Comparison of ENCODE assay signal across 12 cellular contexts in the genomic region with DNA sequence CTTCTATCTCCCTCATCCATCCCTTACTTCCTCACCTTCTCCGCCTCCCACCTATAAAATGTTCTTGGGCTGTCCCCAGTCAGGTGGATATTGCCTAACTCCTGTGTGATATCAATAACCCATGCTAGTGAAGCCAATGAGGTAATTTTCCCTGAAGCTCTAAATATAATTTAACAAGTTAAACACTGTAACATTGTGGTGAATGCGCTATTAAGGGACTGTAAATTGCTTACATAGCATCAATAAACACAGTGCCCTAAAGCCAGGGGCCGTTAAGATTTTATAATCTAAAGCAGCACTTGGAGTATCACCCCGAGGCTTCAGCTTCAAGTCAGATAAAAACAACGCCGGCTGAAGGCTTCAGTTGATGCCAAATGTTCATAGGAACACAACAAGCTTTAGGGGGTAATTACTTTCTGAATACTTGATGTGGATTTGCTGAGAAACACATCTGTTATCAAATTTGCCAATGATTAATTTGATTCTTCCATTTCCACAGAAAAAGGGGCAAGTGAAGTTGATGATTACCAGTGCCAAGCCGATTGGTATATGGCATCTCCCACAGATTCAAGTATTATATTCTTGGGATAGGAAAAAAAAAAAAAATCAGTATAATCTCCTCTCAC.
"Had no signal": no experiment of that assay in that cellular context is flagged by ENCODE, and none has a peak within 500 bp of the region (broad histone marks: within the 10 kb centered on the region; RNA-seq: fewer than 3 reads in every experiment).

No MANE protein-coding gene starts in this region.

- H3K36me3 ChIP-seq: colonic mucosa, tibial artery, WERI-Rb-1 had no signal

- H3K27ac Mint-ChIP-seq: activated CD4-positive, alpha-beta memory T cell treated with anti-CD3 and anti-CD28 coated beads, Interleukin-2, amount 10 ng/mL, durations not matched to agents 7 days and 5 days; activated CD4-positive, alpha-beta T cell treated with anti-CD3 and anti-CD28 coated beads for 36 hours; activated naive CD4-positive, alpha-beta T cell treated with anti-CD3 and anti-CD28 coated beads, Interleukin-2, amount 50 U/mL, for 72 hours; stimulated activated effector memory CD8-positive, alpha-beta T cell treated with anti-CD3 and anti-CD28 coated beads, Interleukin-12 subunit alpha, Interleukin-12 subunit beta, amount 100 ng/mL, for 72 hours had no signal

- H3K79me2 ChIP-seq: parathyroid adenoma had no signal

- DNase-seq: activated CD4-positive, alpha-beta memory T cell treated with anti-CD3 and anti-CD28 coated beads, Interleukin-2, amount 10 ng/mL, durations not matched to agents 7 days and 5 days; activated CD4-positive, alpha-beta T cell treated with anti-CD3 and anti-CD28 coated beads for 36 hours; activated effector memory CD4-positive, alpha-beta T cell treated with anti-CD3 and anti-CD28 coated beads, Interleukin-2, amount 50 U/mL, for 16 hours; activated T-cell treated with anti-CD3 and anti-CD28 coated beads, Interleukin-2, amount 50 U/mL, for 48 hours; caudate nucleus; colonic mucosa; retina; tibial artery; WERI-Rb-1 had no signal

- H3K27ac ChIP-seq: colonic mucosa, parathyroid adenoma, tibial artery, WERI-Rb-1 had no signal

- H3K4me1 ChIP-seq: colonic mucosa, parathyroid adenoma had no signal

- H3K9me3 Mint-ChIP-seq: stimulated activated effector memory CD8-positive, alpha-beta T cell treated with anti-CD3 and anti-CD28 coated beads, Interleukin-12 subunit alpha, Interleukin-12 subunit beta, amount 100 ng/mL, for 72 hours had no signal

- H3K27me3 ChIP-seq: colonic mucosa, tibial artery had no signal

- H3K36me3 Mint-ChIP-seq: stimulated activated effector memory CD8-positive, alpha-beta T cell treated with anti-CD3 and anti-CD28 coated beads, Interleukin-12 subunit alpha, Interleukin-12 subunit beta, amount 100 ng/mL, for 72 hours had no signal

- H2AFZ ChIP-seq: parathyroid adenoma had no signal

- H3K9me3 ChIP-seq: colonic mucosa, tibial artery had no signal

- H3K4me3 Mint-ChIP-seq: activated CD4-positive, alpha-beta memory T cell treated with anti-CD3 and anti-CD28 coated beads, Interleukin-2, amount 10 ng/mL, durations not matched to agents 7 days and 5 days; activated CD4-positive, alpha-beta T cell treated with anti-CD3 and anti-CD28 coated beads for 36 hours; stimulated activated effector memory CD8-positive, alpha-beta T cell treated with anti-CD3 and anti-CD28 coated beads, Interleukin-12 subunit alpha, Interleukin-12 subunit beta, amount 100 ng/mL, for 72 hours had no signal

- H3K4me1 Mint-ChIP-seq: activated CD4-positive, alpha-beta memory T cell treated with anti-CD3 and anti-CD28 coated beads, Interleukin-2, amount 10 ng/mL, durations not matched to agents 7 days and 5 days; activated CD4-positive, alpha-beta T cell treated with anti-CD3 and anti-CD28 coated beads for 36 hours; stimulated activated effector memory CD8-positive, alpha-beta T cell treated with anti-CD3 and anti-CD28 coated beads, Interleukin-12 subunit alpha, Interleukin-12 subunit beta, amount 100 ng/mL, for 72 hours had no signal

- H3K9ac ChIP-seq: parathyroid adenoma had no signal

- H3K4me3 ChIP-seq: colonic mucosa, tibial artery had no signal
